18 cellular contexts compared by ENCODE assay signal in genomic region chr3:41182504-41183059, GRCh38. TPM values are rescaled to one million over a fixed set of nuclear protein-coding genes. Genes with fewer than 3 reads are reported as not detected.
A peak's percentile ranks its signal among the peaks of the same experiment; 100 is the strongest.
DNase-seq lines count a peak whose midpoint lies in the region; ATAC-seq, FAIRE-seq and TF ChIP-seq lines count a peak whose summit lies in the region.
"Had no signal": no experiment of that assay in that cellular context is flagged by ENCODE, and none has a peak within 500 bp of the region (broad histone marks: within the 10 kb centered on the region; RNA-seq: fewer than 3 reads in every experiment).

No MANE protein-coding gene starts in this region.

- whole genome bisulfite sequencing in testis, 2 donors = 77 to 87% methylated on average over 4 to 5 of the region's 5 CpGs

- H3K36me3 ChIP-seq in bronchial epithelial cell (ENCODE audit: control insufficient read depth, insufficient read depth, low read length) (no peaks in the 10 kb centered on the region), testis (ENCODE audit: low read depth, missing control alignments) (no peaks in the 10 kb centered on the region)
- H3K36me3 ChIP-seq: HAP-1 had no signal

- no peaks in the 10 kb centered on the region for H3K4me1 ChIP-seq in testis
- H3K4me1 ChIP-seq: HAP-1 had no signal

- peak; percentile 82 for FAIRE-seq in bronchial epithelial cell (lab: Jason Lieb, UNC)
- FAIRE-seq: GM12878, GM19239, H54 had no signal

- H3K27ac ChIP-seq in testis = no peak overlapping the region
- H3K27ac ChIP-seq: GM23248 had no signal

- H3K4me3 ChIP-seq in bronchial epithelial cell (ENCODE audit: low read depth, low read length) = no peak overlapping the region
- H3K4me3 ChIP-seq in testis = no peak overlapping the region
- H3K4me3 ChIP-seq: GM12878, GM23248, HAP-1 had no signal

- intact Hi-C loops in Right ventricle myocardium superior (cut with DNase I) (no loop called here), testis (cut with DNase I; ENCODE audit: low total_unique reads) (no loop called here)

- no peaks in the 10 kb centered on the region for H3K9me3 ChIP-seq in testis
- H3K9me3 ChIP-seq: Caco-2, HAP-1 had no signal

- DNase-seq in ELF-1 (ENCODE audit: low read depth, low spot score) = peak; percentile 42
- DNase-seq in bronchial epithelial cell (ENCODE audit: low read depth) = peak; percentile 62
- peak; percentile 61 for DNase-seq in islet precursor cell
- no peak for DNase-seq in amniotic stem cell (lab: John Stamatoyannopoulos, UW)
- no peak for DNase-seq in Right ventricle myocardium superior
- DNase-seq in NCI-H2029 (lab: John Stamatoyannopoulos, UW) = no peak
- no peak for DNase-seq in testis
- DNase-seq: C1 segment of cervical spinal cord; Caco-2; CD4-positive, alpha-beta memory T cell; DMS153; DND-41; GM23248; HFFc6 had no signal

- TF ChIP-seq CTCF in bronchial epithelial cell (IDR thresholded peaks at IDR 0.05; ENCODE audit: insufficient read depth, low read length, severe bottlenecking) (no peak), testis (IDR thresholded peaks at IDR 0.05) (no peak)

- ATAC-seq in Right ventricle myocardium superior (ENCODE audit: poor library complexity) = no peak
- ATAC-seq: GM12878 had no signal

- H3K27me3 ChIP-seq in bronchial epithelial cell (ENCODE audit: control insufficient read depth, insufficient read depth, low read length) (no peaks in the 10 kb centered on the region), testis (no peaks in the 10 kb centered on the region)

- no peak for TF ChIP-seq POLR2A in testis (IDR thresholded peaks at IDR 0.05)

RNA-seq across cellular contexts. Expression of gene CTNNB1, which starts 16.7 kb away (rescaled TPM):
- total RNA-seq in bronchial epithelial cell (1,006 and 1,168 TPM in 2 replicates), Right ventricle myocardium superior (152 TPM), testis (100 to 1,000 TPM; 293 to 379 TPM)
- 146 TPM for polyA plus RNA-seq in testis (ENCODE audit: insufficient read depth, low read depth, low replicate concordance)

Comparison
In these comparisons a context has a peak if more than half of its experiments do, and no peak if none do; other contexts are left out.
1. DNase-seq: peak in ELF-1 (single experiment), bronchial epithelial cell (single experiment) and islet precursor cell (single experiment); none in amniotic stem cell (single experiment), Right ventricle myocardium superior (single experiment), NCI-H2029 (single experiment) and testis (single experiment).